ENCODE assay signal across 8 cellular contexts in genomic region chr1:165143437-165144065, GRCh38.
A peak's percentile ranks its signal among the peaks of the same experiment; 100 is the strongest.
DNase-seq lines count a peak whose midpoint lies in the region; ATAC-seq, FAIRE-seq and TF ChIP-seq lines count a peak whose summit lies in the region.

No MANE protein-coding gene starts in this region.

- H4K20me1 ChIP-seq in smooth muscle cell (ENCODE audit: low read depth) = no peaks in the 10 kb centered on the region

- H3K36me3 Mint-ChIP-seq in chondrocyte (ENCODE audit: low read depth) = no peaks in the 10 kb centered on the region

- no peak overlapping the region for H2AFZ ChIP-seq in smooth muscle cell (ENCODE audit: low read depth)

- WGBS in smooth muscle cell (ENCODE audit: low lambda C conversion rate) = 53% methylated on average over 4 of the region's 4 CpGs

- intact Hi-C loops in ascending aorta (cut with DNase I) = no loop called here

- no peak overlapping the region for H3K4me3 Mint-ChIP-seq in chondrocyte (ENCODE audit: unreplicated experiment)

- H3K9me3 ChIP-seq in smooth muscle cell (replicated peaks; ENCODE audit: low read depth) = no peaks in the 10 kb centered on the region
- no peaks in the 10 kb centered on the region for H3K9me3 ChIP-seq in ascending aorta

- no peak overlapping the region for H3K27ac Mint-ChIP-seq in chondrocyte (ENCODE audit: unreplicated experiment)

- no peaks in the 10 kb centered on the region for H3K9me3 Mint-ChIP-seq in chondrocyte (ENCODE audit: low read depth)

- H3K27me3 ChIP-seq in smooth muscle cell (ENCODE audit: low read depth) (peaks cover 91% of the 10 kb centered on the region), ascending aorta (no peaks in the 10 kb centered on the region)

- H3F3A ChIP-seq in smooth muscle cell (ENCODE audit: low read depth) = no peaks in the 10 kb centered on the region

- FAIRE-seq in GM19239 (lab: Jason Lieb, UNC) = no peak

- H3K79me2 ChIP-seq in smooth muscle cell (ENCODE audit: low read depth) = no peaks in the 10 kb centered on the region

- H3K36me3 ChIP-seq in smooth muscle cell (ENCODE audit: low read depth) (no peaks in the 10 kb centered on the region), ascending aorta (no peaks in the 10 kb centered on the region)

- TF ChIP-seq CTCF in chondrocyte (IDR thresholded peaks at IDR 0.05) (peak; percentile 54), smooth muscle cell (IDR thresholded peaks at IDR 0.05; ENCODE audit: borderline replicate concordance, insufficient read depth, poor library complexity, severe bottlenecking) (peak; percentile 63), ascending aorta (IDR thresholded peaks at IDR 0.05) (peak in 1 of 3 experiments; percentile 21)

- H3K4me3 ChIP-seq in smooth muscle cell (no peak overlapping the region), ascending aorta (no peak overlapping the region)

- peaks cover 34% of the 10 kb centered on the region for H3K27me3 Mint-ChIP-seq in chondrocyte (ENCODE audit: low read depth)

- no peak overlapping the region for H3K9ac ChIP-seq in smooth muscle cell (ENCODE audit: low read depth)

- H3K27ac ChIP-seq in smooth muscle cell (ENCODE audit: low read depth) (no peak overlapping the region), ascending aorta (no peak overlapping the region)

- H3K4me2 ChIP-seq in smooth muscle cell = no peak overlapping the region

- H3K4me1 Mint-ChIP-seq in chondrocyte (ENCODE audit: low read depth) = no peaks in the 10 kb centered on the region

- H3K4me1 ChIP-seq in smooth muscle cell (ENCODE audit: low read depth) (no peaks in the 10 kb centered on the region), ascending aorta (no peaks in the 10 kb centered on the region)

- no peak for ATAC-seq in HG02623 (IDR thresholded peaks at IDR 0.05; ENCODE audit: unreplicated experiment)

- peak; percentile 5 for DNase-seq in activated naive CD4-positive, alpha-beta T cell treated with Interleukin-2 at 50 U/mL for 16 hours
- no peak for DNase-seq in activated naive CD4-positive, alpha-beta T cell (lab: John Stamatoyannopoulos, UW)
- DNase-seq in NCI-H82 treated with DMSO at 0.1 percent for 48 hours (lab: John Stamatoyannopoulos, UW; ENCODE audit: unreplicated experiment) (peak; percentile 25), chondrocyte (ENCODE audit: low spot score) (no peak), smooth muscle cell (lab: John Stamatoyannopoulos, UW; ENCODE audit: unreplicated experiment) (no peak), GM19239 (ENCODE audit: insufficient read length, low spot score) (no peak), ascending aorta (ENCODE audit: low spot score in 2 of 2) (no peak)

Comparison
In these comparisons a context has a peak if more than half of its experiments do, and no peak if none do; other contexts are left out.
1. DNase-seq: peak in activated naive CD4-positive, alpha-beta T cell treated with Interleukin-2 at 50 U/mL for 16 hours (single experiment) and NCI-H82 treated with DMSO at 0.1 percent for 48 hours (single experiment); none in activated naive CD4-positive, alpha-beta T cell (0 of 4), chondrocyte (single experiment), smooth muscle cell (single experiment), GM19239 (single experiment) and ascending aorta (0 of 2).